In the genomic region with DNA sequence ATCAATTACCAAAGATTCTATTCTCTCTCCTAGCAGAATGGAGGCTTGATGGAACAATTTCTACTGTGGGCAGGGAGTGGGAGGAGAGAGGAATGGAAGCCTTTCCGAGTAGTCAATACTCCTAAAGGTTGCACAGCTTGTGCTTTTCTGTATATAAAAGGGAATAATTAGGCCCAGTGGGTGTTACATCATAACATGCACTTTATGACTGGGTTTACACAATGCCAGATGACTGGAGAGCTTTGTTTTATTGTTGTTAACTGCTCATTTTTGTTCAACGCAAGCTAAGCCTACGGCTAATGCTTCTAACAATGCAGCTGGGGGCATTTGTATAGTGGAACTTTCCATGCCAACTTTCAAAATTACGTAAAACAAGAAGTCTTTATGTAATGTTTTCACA, we compare ENCODE assay signal across 25 cellular contexts.
"Had no signal": no experiment of that assay in that cellular context is flagged by ENCODE, and none has a peak within 500 bp of the region (broad histone marks: within the 10 kb centered on the region; RNA-seq: fewer than 3 reads in every experiment).

No MANE protein-coding gene starts in this region.

- H3K36me3 Mint-ChIP-seq: activated naive CD4-positive, alpha-beta T cell treated with anti-CD3 and anti-CD28 coated beads, Interleukin-2, amount 50 U/mL, for 72 hours; brain; immature natural killer cell; naive B cell; type B pancreatic cell had no signal

- H3K27me3 Mint-ChIP-seq: activated CD4-positive, alpha-beta T cell treated with anti-CD3 and anti-CD28 coated beads, Interleukin-2, amount 10 ng/mL, durations not matched to agents 7 days and 5 days; naive B cell had no signal

- H3K9me3 Mint-ChIP-seq: brain, neural crest cell, type B pancreatic cell had no signal

- H3K4me1 Mint-ChIP-seq: activated CD4-positive, alpha-beta T cell treated with anti-CD3 and anti-CD28 coated beads, Interleukin-2, amount 10 ng/mL, durations not matched to agents 7 days and 5 days; immature natural killer cell; naive B cell had no signal

- H3K79me2 ChIP-seq: hepatocyte had no signal

- H3K4me2 ChIP-seq: hepatocyte had no signal

- DNase-seq: activated CD4-positive, alpha-beta T cell treated with anti-CD3 and anti-CD28 coated beads, Interleukin-2, amount 10 ng/mL, durations not matched to agents 7 days and 5 days; activated CD4-positive, CD25-positive, alpha-beta regulatory T cell treated with anti-CD3 and anti-CD28 coated beads, Interleukin-2, amount 50 U/mL, for 72 hours; activated CD8-positive, alpha-beta T cell treated with anti-CD3 and anti-CD28 coated beads, Interleukin-2, amount 10 ng/mL, durations not matched to agents 7 days and 5 days; aorta; central memory CD4-positive, alpha-beta T cell; dermis blood vessel endothelial cell; effector memory CD4-positive, alpha-beta T cell; foreskin melanocyte; glutamatergic neuron; immature natural killer cell; left lung; naive B cell; posterior cingulate gyrus; right lobe of liver; spleen; stimulated activated CD4-positive, alpha-beta T cell treated with anti-CD3 and anti-CD28 coated beads, Interleukin-4, amount 100 ng/mL, for 1 hour; stimulated activated naive CD4-positive, alpha-beta T cell; WERI-Rb-1 had no signal

- H3K36me3 ChIP-seq: left lung, right lobe of liver, spleen, thoracic aorta, WERI-Rb-1 had no signal

- H3K4me3 ChIP-seq: hepatocyte, left lung, lung, right lobe of liver, spleen, thoracic aorta had no signal

- H3K4me1 ChIP-seq: left lung, right lobe of liver, spleen had no signal

- H3K4me3 Mint-ChIP-seq: activated CD4-positive, alpha-beta T cell treated with anti-CD3 and anti-CD28 coated beads, Interleukin-2, amount 10 ng/mL, durations not matched to agents 7 days and 5 days; activated CD8-positive, alpha-beta T cell treated with anti-CD3 and anti-CD28 coated beads, Interleukin-2, amount 10 ng/mL, durations not matched to agents 7 days and 5 days; brain; immature natural killer cell; naive B cell; neural crest cell; type B pancreatic cell had no signal

- H3K9me3 ChIP-seq: left lung, right lobe of liver, thoracic aorta had no signal

- H3K27ac Mint-ChIP-seq: activated CD4-positive, alpha-beta T cell treated with anti-CD3 and anti-CD28 coated beads, Interleukin-2, amount 10 ng/mL, durations not matched to agents 7 days and 5 days; activated CD8-positive, alpha-beta T cell treated with anti-CD3 and anti-CD28 coated beads, Interleukin-2, amount 10 ng/mL, durations not matched to agents 7 days and 5 days; activated naive CD4-positive, alpha-beta T cell treated with anti-CD3 and anti-CD28 coated beads, Interleukin-2, amount 50 U/mL, for 72 hours; brain; immature natural killer cell; naive B cell; type B pancreatic cell had no signal

- H3K27ac ChIP-seq: hepatocyte, left lung, right lobe of liver, spleen, thoracic aorta, WERI-Rb-1 had no signal

- H2AFZ ChIP-seq: hepatocyte had no signal

- H3K27me3 ChIP-seq: hepatocyte, left lung, right lobe of liver, spleen had no signal

- ATAC-seq: activated CD8-positive, alpha-beta T cell treated with anti-CD3 and anti-CD28 coated beads, Interleukin-2, amount 10 ng/mL, durations not matched to agents 7 days and 5 days; activated naive CD4-positive, alpha-beta T cell treated with anti-CD3 and anti-CD28 coated beads, Interleukin-2, amount 50 U/mL, for 72 hours; left lung; right lobe of liver had no signal
